1 cellular context compared by ENCODE assay signal in the genomic region with DNA sequence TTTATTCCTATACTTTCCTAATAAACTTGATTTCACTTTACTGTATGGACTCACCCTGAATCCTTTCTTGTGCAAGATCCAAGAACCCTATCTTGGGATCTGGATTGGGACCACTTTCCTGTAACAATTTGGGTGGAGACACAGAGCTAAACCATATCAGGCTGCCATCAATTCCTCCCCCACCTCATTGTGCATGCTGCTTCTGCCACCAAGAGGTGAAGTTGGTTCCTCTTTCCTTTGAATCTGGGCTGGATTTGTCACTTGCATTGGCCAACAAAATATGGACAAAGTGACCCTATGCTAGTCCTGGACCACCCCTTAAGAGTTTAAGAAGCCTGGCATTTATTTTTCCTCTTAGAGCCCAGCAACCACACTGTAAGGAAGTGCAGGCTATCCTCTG.
TF ChIP-seq lines count a peak whose summit lies in the region.

No MANE protein-coding gene starts in this region.

TF ChIP-seq in H1, 55 proteins besides CTCF, POLR2A, EP300 and RAD21 (continued from another document):
- TF ChIP-seq, protein P1, sequence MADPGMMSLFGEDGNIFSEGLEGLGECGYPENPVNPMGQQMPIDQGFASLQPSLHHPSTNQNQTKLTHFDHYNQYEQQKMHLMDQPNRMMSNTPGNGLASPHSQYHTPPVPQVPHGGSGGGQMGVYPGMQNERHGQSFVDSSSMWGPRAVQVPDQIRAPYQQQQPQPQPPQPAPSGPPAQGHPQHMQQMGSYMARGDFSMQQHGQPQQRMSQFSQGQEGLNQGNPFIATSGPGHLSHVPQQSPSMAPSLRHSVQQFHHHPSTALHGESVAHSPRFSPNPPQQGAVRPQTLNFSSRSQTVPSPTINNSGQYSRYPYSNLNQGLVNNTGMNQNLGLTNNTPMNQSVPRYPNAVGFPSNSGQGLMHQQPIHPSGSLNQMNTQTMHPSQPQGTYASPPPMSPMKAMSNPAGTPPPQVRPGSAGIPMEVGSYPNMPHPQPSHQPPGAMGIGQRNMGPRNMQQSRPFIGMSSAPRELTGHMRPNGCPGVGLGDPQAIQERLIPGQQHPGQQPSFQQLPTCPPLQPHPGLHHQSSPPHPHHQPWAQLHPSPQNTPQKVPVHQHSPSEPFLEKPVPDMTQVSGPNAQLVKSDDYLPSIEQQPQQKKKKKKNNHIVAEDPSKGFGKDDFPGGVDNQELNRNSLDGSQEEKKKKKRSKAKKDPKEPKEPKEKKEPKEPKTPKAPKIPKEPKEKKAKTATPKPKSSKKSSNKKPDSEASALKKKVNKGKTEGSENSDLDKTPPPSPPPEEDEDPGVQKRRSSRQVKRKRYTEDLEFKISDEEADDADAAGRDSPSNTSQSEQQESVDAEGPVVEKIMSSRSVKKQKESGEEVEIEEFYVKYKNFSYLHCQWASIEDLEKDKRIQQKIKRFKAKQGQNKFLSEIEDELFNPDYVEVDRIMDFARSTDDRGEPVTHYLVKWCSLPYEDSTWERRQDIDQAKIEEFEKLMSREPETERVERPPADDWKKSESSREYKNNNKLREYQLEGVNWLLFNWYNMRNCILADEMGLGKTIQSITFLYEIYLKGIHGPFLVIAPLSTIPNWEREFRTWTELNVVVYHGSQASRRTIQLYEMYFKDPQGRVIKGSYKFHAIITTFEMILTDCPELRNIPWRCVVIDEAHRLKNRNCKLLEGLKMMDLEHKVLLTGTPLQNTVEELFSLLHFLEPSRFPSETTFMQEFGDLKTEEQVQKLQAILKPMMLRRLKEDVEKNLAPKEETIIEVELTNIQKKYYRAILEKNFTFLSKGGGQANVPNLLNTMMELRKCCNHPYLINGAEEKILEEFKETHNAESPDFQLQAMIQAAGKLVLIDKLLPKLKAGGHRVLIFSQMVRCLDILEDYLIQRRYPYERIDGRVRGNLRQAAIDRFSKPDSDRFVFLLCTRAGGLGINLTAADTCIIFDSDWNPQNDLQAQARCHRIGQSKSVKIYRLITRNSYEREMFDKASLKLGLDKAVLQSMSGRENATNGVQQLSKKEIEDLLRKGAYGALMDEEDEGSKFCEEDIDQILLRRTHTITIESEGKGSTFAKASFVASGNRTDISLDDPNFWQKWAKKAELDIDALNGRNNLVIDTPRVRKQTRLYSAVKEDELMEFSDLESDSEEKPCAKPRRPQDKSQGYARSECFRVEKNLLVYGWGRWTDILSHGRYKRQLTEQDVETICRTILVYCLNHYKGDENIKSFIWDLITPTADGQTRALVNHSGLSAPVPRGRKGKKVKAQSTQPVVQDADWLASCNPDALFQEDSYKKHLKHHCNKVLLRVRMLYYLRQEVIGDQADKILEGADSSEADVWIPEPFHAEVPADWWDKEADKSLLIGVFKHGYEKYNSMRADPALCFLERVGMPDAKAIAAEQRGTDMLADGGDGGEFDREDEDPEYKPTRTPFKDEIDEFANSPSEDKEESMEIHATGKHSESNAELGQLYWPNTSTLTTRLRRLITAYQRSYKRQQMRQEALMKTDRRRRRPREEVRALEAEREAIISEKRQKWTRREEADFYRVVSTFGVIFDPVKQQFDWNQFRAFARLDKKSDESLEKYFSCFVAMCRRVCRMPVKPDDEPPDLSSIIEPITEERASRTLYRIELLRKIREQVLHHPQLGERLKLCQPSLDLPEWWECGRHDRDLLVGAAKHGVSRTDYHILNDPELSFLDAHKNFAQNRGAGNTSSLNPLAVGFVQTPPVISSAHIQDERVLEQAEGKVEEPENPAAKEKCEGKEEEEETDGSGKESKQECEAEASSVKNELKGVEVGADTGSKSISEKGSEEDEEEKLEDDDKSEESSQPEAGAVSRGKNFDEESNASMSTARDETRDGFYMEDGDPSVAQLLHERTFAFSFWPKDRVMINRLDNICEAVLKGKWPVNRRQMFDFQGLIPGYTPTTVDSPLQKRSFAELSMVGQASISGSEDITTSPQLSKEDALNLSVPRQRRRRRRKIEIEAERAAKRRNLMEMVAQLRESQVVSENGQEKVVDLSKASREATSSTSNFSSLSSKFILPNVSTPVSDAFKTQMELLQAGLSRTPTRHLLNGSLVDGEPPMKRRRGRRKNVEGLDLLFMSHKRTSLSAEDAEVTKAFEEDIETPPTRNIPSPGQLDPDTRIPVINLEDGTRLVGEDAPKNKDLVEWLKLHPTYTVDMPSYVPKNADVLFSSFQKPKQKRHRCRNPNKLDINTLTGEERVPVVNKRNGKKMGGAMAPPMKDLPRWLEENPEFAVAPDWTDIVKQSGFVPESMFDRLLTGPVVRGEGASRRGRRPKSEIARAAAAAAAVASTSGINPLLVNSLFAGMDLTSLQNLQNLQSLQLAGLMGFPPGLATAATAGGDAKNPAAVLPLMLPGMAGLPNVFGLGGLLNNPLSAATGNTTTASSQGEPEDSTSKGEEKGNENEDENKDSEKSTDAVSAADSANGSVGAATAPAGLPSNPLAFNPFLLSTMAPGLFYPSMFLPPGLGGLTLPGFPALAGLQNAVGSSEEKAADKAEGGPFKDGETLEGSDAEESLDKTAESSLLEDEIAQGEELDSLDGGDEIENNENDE (IDR thresholded peaks at IDR 0.05; ENCODE audit: insufficient replicate concordance, low read length), result no peak
- TF ChIP-seq MAFK (IDR thresholded peaks at IDR 0.05; ENCODE audit: low read depth, low read length), result no peak
- TF ChIP-seq CBX8 (IDR thresholded peaks at IDR 0.05; ENCODE audit: borderline replicate concordance, low read depth, low read length), result no peak
- TF ChIP-seq TAF7 (optimal IDR thresholded peaks at IDR 0.05; ENCODE audit: borderline replicate concordance, low read depth, low read length), result no peak
- TF ChIP-seq TCF12 (IDR thresholded peaks at IDR 0.05; ENCODE audit: low read depth, low read length), result no peak
- TF ChIP-seq KDM4A (IDR thresholded peaks at IDR 0.05; ENCODE audit: low read depth, low read length, severe bottlenecking), result no peak
- TF ChIP-seq EGR1 (IDR thresholded peaks at IDR 0.05; ENCODE audit: borderline replicate concordance, low read depth, low read length), result no peak
- TF ChIP-seq HDAC2 (IDR thresholded peaks at IDR 0.05; ENCODE audit: borderline replicate concordance in 1 of 2, low read depth in 2 of 2, low read length in 2 of 2), result no peak
- no peak for TF ChIP-seq RXRA (IDR thresholded peaks at IDR 0.05; ENCODE audit: insufficient read depth, low read depth, low read length)
- no peak for TF ChIP-seq ZNF274 (IDR thresholded peaks at IDR 0.05; ENCODE audit: borderline replicate concordance, extremely low read depth, low read length)
- no peak for TF ChIP-seq FOSL1 (IDR thresholded peaks at IDR 0.05; ENCODE audit: insufficient read depth, low read depth, low read length)
- no peak for TF ChIP-seq POLR2AphosphoS5 (IDR thresholded peaks at IDR 0.05; ENCODE audit: low read depth, low read length)
- TF ChIP-seq, protein P2, sequence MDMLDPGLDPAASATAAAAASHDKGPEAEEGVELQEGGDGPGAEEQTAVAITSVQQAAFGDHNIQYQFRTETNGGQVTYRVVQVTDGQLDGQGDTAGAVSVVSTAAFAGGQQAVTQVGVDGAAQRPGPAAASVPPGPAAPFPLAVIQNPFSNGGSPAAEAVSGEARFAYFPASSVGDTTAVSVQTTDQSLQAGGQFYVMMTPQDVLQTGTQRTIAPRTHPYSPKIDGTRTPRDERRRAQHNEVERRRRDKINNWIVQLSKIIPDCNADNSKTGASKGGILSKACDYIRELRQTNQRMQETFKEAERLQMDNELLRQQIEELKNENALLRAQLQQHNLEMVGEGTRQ (IDR thresholded peaks at IDR 0.05; ENCODE audit: low read length), result no peak
- no peak for TF ChIP-seq RBBP5 (IDR thresholded peaks at IDR 0.05; ENCODE audit: borderline replicate concordance, low read depth, low read length)
